11 cellular contexts compared by ENCODE assay signal in the genomic region with DNA sequence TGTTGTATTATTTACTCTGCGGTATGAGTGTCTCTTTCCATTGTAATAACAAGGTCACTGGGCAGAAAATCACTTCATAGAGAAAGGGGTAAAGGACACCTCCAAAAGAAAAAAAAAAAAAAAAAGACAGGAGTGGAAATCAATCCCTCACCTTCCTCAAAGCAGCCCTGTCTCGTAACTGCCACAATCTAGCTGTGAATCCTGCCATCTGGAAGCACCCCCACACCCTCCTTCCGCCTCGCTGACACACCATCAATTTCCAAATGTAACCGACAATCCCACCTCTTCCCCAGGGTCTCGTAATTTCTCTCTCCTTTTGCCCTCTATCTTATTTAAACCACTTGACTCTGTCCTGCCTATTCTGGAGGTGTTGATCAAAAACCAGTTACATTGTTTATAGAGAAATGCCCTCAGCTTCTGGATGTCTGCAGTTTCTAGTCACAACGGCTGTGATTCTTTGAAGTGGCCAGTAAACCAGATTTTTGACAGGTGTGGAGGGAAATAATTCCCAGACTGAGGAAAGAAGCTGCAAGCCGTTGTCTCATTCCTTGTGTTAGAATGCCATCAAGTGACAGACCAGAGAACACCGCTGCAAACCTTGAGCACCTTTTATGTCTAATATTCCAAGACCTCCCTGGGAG. TPM values are rescaled to one million over a fixed set of nuclear protein-coding genes. Genes with fewer than 3 reads are reported as not detected.
DNase-seq lines count a peak whose midpoint lies in the region; ATAC-seq and TF ChIP-seq lines count a peak whose summit lies in the region.
"Had no signal": no experiment of that assay in that cellular context is flagged by ENCODE, and none has a peak within 500 bp of the region (broad histone marks: within the 10 kb centered on the region; RNA-seq: fewer than 3 reads in every experiment).

No MANE protein-coding gene starts in this region.

- DNase-seq in A172 (ENCODE audit: low spot score): peak; percentile 60
- no peak for DNase-seq in GM12865 (ENCODE audit: low read depth)
- peak; percentile 82 for DNase-seq in NCI-H69 (lab: John Stamatoyannopoulos, UW)
- peak; percentile 34 for DNase-seq in epithelial cell of esophagus (ENCODE audit: low read depth)
- DNase-seq in activated CD8-positive, alpha-beta memory T cell treated with anti-CD3 and anti-CD28 coated beads, Interleukin-2, amount 10 ng/mL, durations not matched to agents 7 days and 5 days: no peak
- DNase-seq in activated gamma-delta T cell (lab: John Stamatoyannopoulos, UW): no peak
- DNase-seq: naive thymus-derived CD8-positive, alpha-beta T cell; T-helper 9 cell had no signal

- H3K4me3 ChIP-seq in GM12865 (ENCODE audit: low read depth, low read length) (no peak overlapping the region), epithelial cell of esophagus (ENCODE audit: low read length) (no peak overlapping the region)

- no peaks in the 10 kb centered on the region for H3K36me3 Mint-ChIP-seq in activated CD8-positive, alpha-beta memory T cell treated with anti-CD3 and anti-CD28 coated beads, Interleukin-2, amount 10 ng/mL, durations not matched to agents 7 days and 5 days
- H3K36me3 Mint-ChIP-seq: naive thymus-derived CD8-positive, alpha-beta T cell had no signal

- peaks cover 33% of the 10 kb centered on the region for H3K27me3 Mint-ChIP-seq in activated CD8-positive, alpha-beta memory T cell treated with anti-CD3 and anti-CD28 coated beads, Interleukin-2, amount 10 ng/mL, durations not matched to agents 7 days and 5 days

- ATAC-seq in HG03520 (IDR thresholded peaks at IDR 0.05; ENCODE audit: unreplicated experiment) (no peak), GM18505 (IDR thresholded peaks at IDR 0.05; ENCODE audit: unreplicated experiment) (no peak)
- no peak for ATAC-seq in activated CD8-positive, alpha-beta memory T cell treated with anti-CD3 and anti-CD28 coated beads, Interleukin-2, amount 10 ng/mL, durations not matched to agents 7 days and 5 days
- ATAC-seq: naive thymus-derived CD8-positive, alpha-beta T cell had no signal

- no peaks in the 10 kb centered on the region for H3K9me3 Mint-ChIP-seq in activated CD8-positive, alpha-beta memory T cell treated with anti-CD3 and anti-CD28 coated beads, Interleukin-2, amount 10 ng/mL, durations not matched to agents 7 days and 5 days (ENCODE audit: low read depth)
- H3K9me3 Mint-ChIP-seq: dendritic cell treated with granulocyte-macrophage colony-stimulating factor and Interleukin-4, amounts not matched to agents 40 ng/mL and 50 ng/mL, for 4 days; naive thymus-derived CD8-positive, alpha-beta T cell had no signal

- CTCF ChIA-PET in activated CD8-positive, alpha-beta memory T cell treated with anti-CD3 and anti-CD28 coated beads, Interleukin-2, amount 10 ng/mL, durations not matched to agents 7 days and 5 days (lab: Charles Lee): interaction anchor here (0.6 to 1.6 kb wide), 6 partner anchors 9 to 333 kb away, joined by 3 to 4 read pairs (median 3); a partner anchor contains a TSS

- no peak overlapping the region for H3K4me3 Mint-ChIP-seq in activated CD8-positive, alpha-beta memory T cell treated with anti-CD3 and anti-CD28 coated beads, Interleukin-2, amount 10 ng/mL, durations not matched to agents 7 days and 5 days
- H3K4me3 Mint-ChIP-seq: dendritic cell treated with granulocyte-macrophage colony-stimulating factor and Interleukin-4, amounts not matched to agents 40 ng/mL and 50 ng/mL, for 4 days; naive thymus-derived CD8-positive, alpha-beta T cell had no signal

- H3K27ac Mint-ChIP-seq in activated CD8-positive, alpha-beta memory T cell treated with anti-CD3 and anti-CD28 coated beads, Interleukin-2, amount 10 ng/mL, durations not matched to agents 7 days and 5 days: no peak overlapping the region
- H3K27ac Mint-ChIP-seq: dendritic cell treated with granulocyte-macrophage colony-stimulating factor and Interleukin-4, amounts not matched to agents 40 ng/mL and 50 ng/mL, for 4 days had no signal

- no peaks in the 10 kb centered on the region for H3K4me1 Mint-ChIP-seq in activated CD8-positive, alpha-beta memory T cell treated with anti-CD3 and anti-CD28 coated beads, Interleukin-2, amount 10 ng/mL, durations not matched to agents 7 days and 5 days

- no peak for TF ChIP-seq POLR2A in GM18505 (IDR thresholded peaks at IDR 0.05; ENCODE audit: borderline replicate concordance, extremely low read depth, insufficient read depth, insufficient read length)

- TF ChIP-seq CTCF in GM12865 (IDR thresholded peaks at IDR 0.05; ENCODE audit: insufficient read depth, low read depth, low read length, missing control alignments) (peak; percentile 53), epithelial cell of esophagus (IDR thresholded peaks at IDR 0.05; ENCODE audit: insufficient read depth, low read depth, low read length, missing control alignments) (peak; percentile 47)

RNA-seq across cellular contexts. Expression of a gene that starts 9.1 kb away (rescaled TPM):
- 160 and 196 TPM in 2 replicates for total RNA-seq in A172 (2014; rRNA removed; shearing (Covaris generic))
- total RNA-seq in activated CD8-positive, alpha-beta memory T cell treated with anti-CD3 and anti-CD28 coated beads, Interleukin-2, amount 10 ng/mL, durations not matched to agents 7 days and 5 days: 100 to 1,000 TPM in 1 of 2 experiments, 10 to 100 TPM in 1; 96.6 to 106 TPM

Comparison
In these comparisons a context has a peak if more than half of its experiments do, and no peak if none do; other contexts are left out.
1. DNase-seq: peak in A172 (single experiment), NCI-H69 (single experiment) and epithelial cell of esophagus (single experiment); none in GM12865 (single experiment), activated CD8-positive, alpha-beta memory T cell treated with anti-CD3 and anti-CD28 coated beads, Interleukin-2, amount 10 ng/mL, durations not matched to agents 7 days and 5 days (single experiment) and activated gamma-delta T cell (single experiment).